Comparison of ENCODE assay signal across 1 cellular context in the genomic region with DNA sequence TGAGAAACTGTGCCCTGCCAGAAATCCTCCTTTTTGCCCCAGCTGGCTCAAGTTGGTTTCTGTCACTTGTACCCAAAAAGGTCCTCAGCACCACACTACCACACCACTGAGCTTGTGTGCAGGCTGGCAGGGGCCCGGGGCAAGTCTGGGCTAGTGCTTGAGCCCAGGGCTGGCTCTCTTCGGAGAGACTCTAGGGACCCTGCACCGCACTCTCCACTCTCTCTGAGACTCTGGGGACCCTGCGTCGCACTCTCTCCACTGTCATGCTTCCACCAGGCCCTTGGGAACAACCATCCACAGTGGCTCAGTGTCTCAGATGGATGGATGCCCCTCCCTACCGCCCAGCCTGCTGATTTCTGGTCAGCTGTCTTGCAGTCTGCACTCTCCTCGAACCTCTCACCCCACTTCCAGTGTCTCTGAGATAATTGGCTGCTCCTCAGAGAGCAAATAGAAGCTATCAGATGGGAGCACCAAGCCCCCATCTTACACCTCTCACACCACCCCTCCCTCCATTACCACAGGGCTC.
TF ChIP-seq lines count a peak whose summit lies in the region.

No MANE protein-coding gene starts in this region.

TF ChIP-seq in GM12878, 131 proteins besides CTCF, POLR2A, EP300 and RAD21:
- no peak for TF ChIP-seq ZNF217 (IDR thresholded peaks at IDR 0.05)
